Comparison of ENCODE assay signal across 9 cellular contexts in genomic region chr3:81816473-81817260, GRCh38. TPM values are rescaled to one million over a fixed set of nuclear protein-coding genes. Genes with fewer than 3 reads are reported as not detected.
DNase-seq lines count a peak whose midpoint lies in the region; ATAC-seq, FAIRE-seq and TF ChIP-seq lines count a peak whose summit lies in the region.
"Had no signal": no experiment of that assay in that cellular context is flagged by ENCODE, and none has a peak within 500 bp of the region (broad histone marks: within the 10 kb centered on the region; RNA-seq: fewer than 3 reads in every experiment).

No MANE protein-coding gene starts in this region.

- H3K9me3 ChIP-seq in skeletal muscle tissue (ENCODE audit: control insufficient read depth in 3 of 3, low read length in 3 of 3), result peaks cover 0 to 2% (median 0%) of the 10 kb centered on the region in 3 donors

- TF ChIP-seq CTCF in astrocyte of the spinal cord (IDR thresholded peaks at IDR 0.05; ENCODE audit: low read depth, low read length), result no peak
- no peak for TF ChIP-seq CTCF in D721Med (IDR thresholded peaks at IDR 0.05; ENCODE audit: insufficient read depth, missing control alignments)

- no peak overlapping the region for H3K4me3 ChIP-seq in astrocyte of the spinal cord (ENCODE audit: low read depth, low read length)
- peak overlapping the region; percentile 22 to 57 (median 36) for H3K4me3 ChIP-seq in skeletal muscle tissue (ENCODE audit: low read length in 3 of 3)

- peak; percentile 9 for DNase-seq in NCI-H2196 (lab: John Stamatoyannopoulos, UW; ENCODE audit: unreplicated experiment)
- no peak for DNase-seq in NCI-H2196 treated with DMSO at 0.1 percent for 48 hours (lab: John Stamatoyannopoulos, UW; ENCODE audit: unreplicated experiment)
- peak; percentile 63 for DNase-seq in astrocyte of the spinal cord (ENCODE audit: low read depth, low spot score)
- DNase-seq in D721Med (ENCODE audit: insufficient read length, low spot score), result no peak
- no peak for DNase-seq in activated effector memory CD4-positive, alpha-beta T cell treated with Interleukin-2 at 50 U/mL for 16 hours
- no peak for DNase-seq in dermis blood vessel endothelial cell
- DNase-seq: immature natural killer cell had no signal

- no peak for FAIRE-seq in D721Med (lab: Jason Lieb, UNC)

- in situ Hi-C loops in astrocyte of the spinal cord (cut with HindIII; ENCODE audit: low sequenced_read_pairs), result no loop called here

- H3K36me3 ChIP-seq in skeletal muscle tissue (ENCODE audit: control insufficient read depth in 3 of 3, insufficient read depth in 3 of 3, low read length in 3 of 3), result no peaks in the 10 kb centered on the region

- H3K9ac ChIP-seq in skeletal muscle tissue (ENCODE audit: low read depth in 1 of 3, low read length in 3 of 3), result peak overlapping the region in 2 of 3 donors; percentile 26 to 62

- H3K27me3 ChIP-seq in skeletal muscle tissue (ENCODE audit: control insufficient read depth in 3 of 3, insufficient read depth in 3 of 3, low read length in 3 of 3), result no peaks in the 10 kb centered on the region

- peak; percentile 99 for ATAC-seq in HG02981 (IDR thresholded peaks at IDR 0.05; ENCODE audit: unreplicated experiment)

- H3K27ac ChIP-seq in skeletal muscle tissue (ENCODE audit: low read depth, low read length), result peak overlapping the region; percentile 15

- peaks cover 4 to 8% (median 4%) of the 10 kb centered on the region in 3 donors for H3K4me1 ChIP-seq in skeletal muscle tissue (ENCODE audit: control insufficient read depth in 3 of 3, insufficient read depth in 3 of 3, low read length in 3 of 3)

RNA-seq across cellular contexts. Expression of gene GBE1, which starts 55.2 kb away (rescaled TPM):
- total RNA-seq in skeletal muscle tissue, result 26.1 TPM
- 70.5 and 124 TPM in 2 replicates for total RNA-seq in dermis blood vessel endothelial cell

Comparison
In these comparisons a context has a peak if more than half of its experiments do, and no peak if none do; other contexts are left out.
1. DNase-seq: peak in NCI-H2196 (single experiment) and astrocyte of the spinal cord (single experiment); none in NCI-H2196 treated with DMSO at 0.1 percent for 48 hours (single experiment), D721Med (single experiment), activated effector memory CD4-positive, alpha-beta T cell treated with Interleukin-2 at 50 U/mL for 16 hours (single experiment) and dermis blood vessel endothelial cell (single experiment).